Comparison of ENCODE assay signal across 1 cellular context in genomic region chr22:26922804-26923203, GRCh38.
TF ChIP-seq lines count a peak whose summit lies in the region.

No MANE protein-coding gene starts in this region.

TF ChIP-seq in K562, 482 proteins besides CTCF, POLR2A, EP300 and RAD21 (continued from another document):
- TF ChIP-seq UBTF (IDR thresholded peaks at IDR 0.05; ENCODE audit: borderline replicate concordance in 1 of 2, low read depth in 2 of 2, low read length in 2 of 2), result no peak
- TF ChIP-seq FIP1L1 (IDR thresholded peaks at IDR 0.05; ENCODE audit: low read depth, low read length, poor library complexity, severe bottlenecking), result no peak
TF ChIP-seq in K562: peak in this region for 2.
